Comparison of ENCODE assay signal across 10 cellular contexts in genomic region chr10:8416192-8416701, GRCh38.
DNase-seq lines count a peak whose midpoint lies in the region; ATAC-seq and TF ChIP-seq lines count a peak whose summit lies in the region.
"Had no signal": no experiment of that assay in that cellular context is flagged by ENCODE, and none has a peak within 500 bp of the region (broad histone marks: within the 10 kb centered on the region; RNA-seq: fewer than 3 reads in every experiment).

No MANE protein-coding gene starts in this region.

- H3K4me3 ChIP-seq in lower leg skin (ENCODE audit: low read depth, poor library complexity, severe bottlenecking): no peak overlapping the region

- no peaks in the 10 kb centered on the region for H3K9me3 Mint-ChIP-seq in activated T-cell treated with anti-CD3 and anti-CD28 coated beads, Interleukin-2, amount 50 U/mL, for 24 hours
- peaks cover 2% of the 10 kb centered on the region for H3K9me3 Mint-ChIP-seq in stimulated activated effector memory CD8-positive, alpha-beta T cell treated with anti-CD3 and anti-CD28 coated beads, Interleukin-12 subunit alpha, Interleukin-12 subunit beta, amount 100 ng/mL, for 72 hours
- H3K9me3 Mint-ChIP-seq: activated naive CD4-positive, alpha-beta T cell treated with anti-CD3 and anti-CD28 coated beads, Interleukin-2, amount 50 U/mL, for 24 hours had no signal

- H3K36me3 Mint-ChIP-seq in activated T-cell treated with anti-CD3 and anti-CD28 coated beads, Interleukin-2, amount 50 U/mL, for 24 hours (ENCODE audit: low read depth): no peaks in the 10 kb centered on the region
- no peaks in the 10 kb centered on the region for H3K36me3 Mint-ChIP-seq in stimulated activated effector memory CD8-positive, alpha-beta T cell treated with anti-CD3 and anti-CD28 coated beads, Interleukin-12 subunit alpha, Interleukin-12 subunit beta, amount 100 ng/mL, for 72 hours
- H3K36me3 Mint-ChIP-seq: activated naive CD4-positive, alpha-beta T cell treated with anti-CD3 and anti-CD28 coated beads, Interleukin-2, amount 50 U/mL, for 24 hours had no signal

- 46 to 49% methylated on average over 8 of the region's 8 CpGs for WGBS in lower leg skin, 2 donors

- intact Hi-C loops in lower leg skin (cut with DNase I; ENCODE audit: low total_unique reads): no loop called here

- ATAC-seq in HG03196 (IDR thresholded peaks at IDR 0.05; ENCODE audit: unreplicated experiment): peak; percentile 64
- peak; percentile 97 for ATAC-seq in stimulated activated effector memory CD8-positive, alpha-beta T cell treated with anti-CD3 and anti-CD28 coated beads, Interleukin-12 subunit alpha, Interleukin-12 subunit beta, amount 100 ng/mL, for 72 hours

- no peaks in the 10 kb centered on the region for H3K27me3 Mint-ChIP-seq in activated T-cell treated with anti-CD3 and anti-CD28 coated beads, Interleukin-2, amount 50 U/mL, for 24 hours
- H3K27me3 Mint-ChIP-seq: activated naive CD4-positive, alpha-beta T cell treated with anti-CD3 and anti-CD28 coated beads, Interleukin-2, amount 50 U/mL, for 24 hours had no signal

- no peak for TF ChIP-seq CTCF in lower leg skin (IDR thresholded peaks at IDR 0.05)

- peak overlapping the region; percentile 72 for H3K27ac Mint-ChIP-seq in activated T-cell treated with anti-CD3 and anti-CD28 coated beads, Interleukin-2, amount 50 U/mL, for 24 hours
- H3K27ac Mint-ChIP-seq in stimulated activated effector memory CD8-positive, alpha-beta T cell treated with anti-CD3 and anti-CD28 coated beads, Interleukin-12 subunit alpha, Interleukin-12 subunit beta, amount 100 ng/mL, for 72 hours: peak overlapping the region; percentile 92
- H3K27ac Mint-ChIP-seq: activated naive CD4-positive, alpha-beta T cell treated with anti-CD3 and anti-CD28 coated beads, Interleukin-2, amount 50 U/mL, for 24 hours had no signal

- DNase-seq in activated gamma-delta T cell treated with Interleukin-2 at 50 U/mL for 16 hours (peak; percentile 28), activated gamma-delta T cell (lab: John Stamatoyannopoulos, UW) (no peak), occipital lobe (lab: John Stamatoyannopoulos, UW) (no peak), lower leg skin (ENCODE audit: low spot score in 2 of 2) (no peak), hypothalamus (lab: John Stamatoyannopoulos, UW) (no peak)
- no peak for DNase-seq in activated T-cell treated with anti-CD3 and anti-CD28 coated beads, Interleukin-2, amount 50 U/mL, for 24 hours
- DNase-seq in stimulated activated effector memory CD8-positive, alpha-beta T cell treated with anti-CD3 and anti-CD28 coated beads, Interleukin-12 subunit alpha, Interleukin-12 subunit beta, amount 100 ng/mL, for 72 hours (ENCODE audit: low spot score in 2 of 2): peak in 1 of 2 donors; percentile 64
- DNase-seq: NCI-H1048 had no signal

- TF ChIP-seq POLR2A in lower leg skin (IDR thresholded peaks at IDR 0.05): no peak

- no peak overlapping the region for H3K4me3 Mint-ChIP-seq in activated T-cell treated with anti-CD3 and anti-CD28 coated beads, Interleukin-2, amount 50 U/mL, for 24 hours
- H3K4me3 Mint-ChIP-seq in stimulated activated effector memory CD8-positive, alpha-beta T cell treated with anti-CD3 and anti-CD28 coated beads, Interleukin-12 subunit alpha, Interleukin-12 subunit beta, amount 100 ng/mL, for 72 hours: peak overlapping the region; percentile 47
- H3K4me3 Mint-ChIP-seq: activated naive CD4-positive, alpha-beta T cell treated with anti-CD3 and anti-CD28 coated beads, Interleukin-2, amount 50 U/mL, for 24 hours had no signal

- H3K4me1 Mint-ChIP-seq in activated T-cell treated with anti-CD3 and anti-CD28 coated beads, Interleukin-2, amount 50 U/mL, for 24 hours (ENCODE audit: low read depth): peaks cover 30% of the 10 kb centered on the region
- peaks cover 43% of the 10 kb centered on the region for H3K4me1 Mint-ChIP-seq in stimulated activated effector memory CD8-positive, alpha-beta T cell treated with anti-CD3 and anti-CD28 coated beads, Interleukin-12 subunit alpha, Interleukin-12 subunit beta, amount 100 ng/mL, for 72 hours
